1 cellular context compared by ENCODE assay signal in genomic region chr1:221246628-221247027, GRCh38.
TF ChIP-seq lines count a peak whose summit lies in the region.

No MANE protein-coding gene starts in this region.

TF ChIP-seq in HepG2, 621 proteins besides CTCF, POLR2A, EP300 and RAD21 (continued from another document):
- TF ChIP-seq ATF3 (CRISPR knock-in tag; IDR thresholded peaks at IDR 0.05) (no peak), MXD3 (CRISPR knock-in tag; IDR thresholded peaks at IDR 0.05) (no peak), ZNF530 (CRISPR knock-in tag; IDR thresholded peaks at IDR 0.05; ENCODE audit: low read depth) (no peak), ZNF468 (CRISPR knock-in tag; IDR thresholded peaks at IDR 0.05) (no peak), ZNF572 (CRISPR knock-in tag; IDR thresholded peaks at IDR 0.05) (no peak)
